7 cellular contexts compared by ENCODE assay signal in genomic region chr9:30484690-30485089, GRCh38.
"Had no signal": no experiment of that assay in that cellular context is flagged by ENCODE, and none has a peak within 500 bp of the region (broad histone marks: within the 10 kb centered on the region; RNA-seq: fewer than 3 reads in every experiment).

No MANE protein-coding gene starts in this region.

- H3K4me2 ChIP-seq: KMS-11 had no signal

- DNase-seq: IMR-90, KBM-7, KG1 had no signal

- ATAC-seq: HepG2, K562 had no signal

- H3K4me3 ChIP-seq: K562 had no signal

- H3K27ac ChIP-seq: HL-60, KMS-11 had no signal
